Comparison of ENCODE assay signal across 20 cellular contexts in genomic region chr6:1581120-1581991, GRCh38. TPM values are rescaled to one million over a fixed set of nuclear protein-coding genes. Genes with fewer than 3 reads are reported as not detected.
DNase-seq lines count a peak whose midpoint lies in the region; ATAC-seq and TF ChIP-seq lines count a peak whose summit lies in the region.
"Had no signal": no experiment of that assay in that cellular context is flagged by ENCODE, and none has a peak within 500 bp of the region (broad histone marks: within the 10 kb centered on the region; RNA-seq: fewer than 3 reads in every experiment).

No MANE protein-coding gene starts in this region.

- no peaks in the 10 kb centered on the region for H3K9me3 Mint-ChIP-seq in natural killer cell treated with Interleukin-12 subunit alpha and Interleukin-12 subunit beta and Interleukin-15 and Interleukin-18, amount 100 ng/mL, for 72 hours
- H3K9me3 Mint-ChIP-seq in natural killer cell (no peaks in the 10 kb centered on the region), neural progenitor cell (peaks cover 8% of the 10 kb centered on the region)
- H3K9me3 Mint-ChIP-seq in activated CD4-positive, alpha-beta memory T cell treated with anti-CD3 and anti-CD28 coated beads, Interleukin-2, amount 10 ng/mL, durations not matched to agents 7 days and 5 days = no peaks in the 10 kb centered on the region
- H3K9me3 Mint-ChIP-seq: CD4-positive, CD25-positive, alpha-beta regulatory T cell had no signal

- H3K36me3 Mint-ChIP-seq in natural killer cell treated with Interleukin-12 subunit alpha and Interleukin-12 subunit beta and Interleukin-15 and Interleukin-18, amount 100 ng/mL, for 72 hours = no peaks in the 10 kb centered on the region
- H3K36me3 Mint-ChIP-seq in natural killer cell (no peaks in the 10 kb centered on the region), neural progenitor cell (peaks cover 4% of the 10 kb centered on the region)
- H3K36me3 Mint-ChIP-seq in activated CD4-positive, alpha-beta memory T cell treated with anti-CD3 and anti-CD28 coated beads, Interleukin-2, amount 10 ng/mL, durations not matched to agents 7 days and 5 days (ENCODE audit: low read depth) = no peaks in the 10 kb centered on the region
- H3K36me3 Mint-ChIP-seq: CD4-positive, CD25-positive, alpha-beta regulatory T cell had no signal

- H3K4me2 ChIP-seq in neural progenitor cell = no peak overlapping the region

- no peaks in the 10 kb centered on the region for H3K9me3 ChIP-seq in neural progenitor cell (ENCODE audit: low read depth)
- H3K9me3 ChIP-seq: BE2C, Caco-2 had no signal

- H3K27me3 ChIP-seq in neural progenitor cell = no peaks in the 10 kb centered on the region

- CTCF ChIA-PET in activated CD4-positive, alpha-beta memory T cell treated with anti-CD3 and anti-CD28 coated beads, Interleukin-2, amount 10 ng/mL, durations not matched to agents 7 days and 5 days (lab: Charles Lee) = interaction anchor here (1.0 to 1.5 kb wide), 2 partner anchors 15 to 29 kb away, joined by 3 read pairs; no protein-coding TSS in a partner anchor

- H3K9ac ChIP-seq in neural progenitor cell = no peak overlapping the region
- H3K9ac ChIP-seq: GM23248 had no signal

- H3K27me3 Mint-ChIP-seq in natural killer cell treated with Interleukin-12 subunit alpha and Interleukin-12 subunit beta and Interleukin-15 and Interleukin-18, amount 100 ng/mL, for 72 hours = peaks cover 0 to 2% of the 10 kb centered on the region in 2 donors
- H3K27me3 Mint-ChIP-seq in natural killer cell (ENCODE audit: low read depth in 2 of 2) = peaks cover 0 to 5% of the 10 kb centered on the region in 2 donors
- no peaks in the 10 kb centered on the region for H3K27me3 Mint-ChIP-seq in neural progenitor cell (ENCODE audit: insufficient read depth, low read depth)
- peaks cover 9% of the 10 kb centered on the region for H3K27me3 Mint-ChIP-seq in activated CD4-positive, alpha-beta memory T cell treated with anti-CD3 and anti-CD28 coated beads, Interleukin-2, amount 10 ng/mL, durations not matched to agents 7 days and 5 days

- H3K36me3 ChIP-seq in neural progenitor cell = no peaks in the 10 kb centered on the region
- H3K36me3 ChIP-seq: BE2C had no signal

- no peaks in the 10 kb centered on the region for H4K20me1 ChIP-seq in neural progenitor cell (ENCODE audit: low read depth)

- no peaks in the 10 kb centered on the region for H3K4me1 Mint-ChIP-seq in natural killer cell treated with Interleukin-12 subunit alpha and Interleukin-12 subunit beta and Interleukin-15 and Interleukin-18, amount 100 ng/mL, for 72 hours (ENCODE audit: low read depth in 2 of 2)
- no peaks in the 10 kb centered on the region for H3K4me1 Mint-ChIP-seq in natural killer cell
- H3K4me1 Mint-ChIP-seq in neural progenitor cell = peaks cover 19% of the 10 kb centered on the region
- no peaks in the 10 kb centered on the region for H3K4me1 Mint-ChIP-seq in activated CD4-positive, alpha-beta memory T cell treated with anti-CD3 and anti-CD28 coated beads, Interleukin-2, amount 10 ng/mL, durations not matched to agents 7 days and 5 days
- H3K4me1 Mint-ChIP-seq: CD4-positive, CD25-positive, alpha-beta regulatory T cell had no signal

- TF ChIP-seq CTCF in natural killer cell (IDR thresholded peaks at IDR 0.05) = no peak
- no peak for TF ChIP-seq CTCF in neural progenitor cell (IDR thresholded peaks at IDR 0.05)

- H3K4me3 Mint-ChIP-seq in natural killer cell treated with Interleukin-12 subunit alpha and Interleukin-12 subunit beta and Interleukin-15 and Interleukin-18, amount 100 ng/mL, for 72 hours = no peak overlapping the region
- H3K4me3 Mint-ChIP-seq in natural killer cell (no peak overlapping the region), neural progenitor cell (peak overlapping the region; percentile 2)
- no peak overlapping the region for H3K4me3 Mint-ChIP-seq in activated CD4-positive, alpha-beta memory T cell treated with anti-CD3 and anti-CD28 coated beads, Interleukin-2, amount 10 ng/mL, durations not matched to agents 7 days and 5 days
- H3K4me3 Mint-ChIP-seq: CD4-positive, CD25-positive, alpha-beta regulatory T cell had no signal

- H2AFZ ChIP-seq in neural progenitor cell (replicated peaks) = no peak overlapping the region
- H2AFZ ChIP-seq: GM23248 had no signal

- H3K27ac ChIP-seq in neural progenitor cell = no peak overlapping the region
- H3K27ac ChIP-seq: GM23248 had no signal

- H3F3A ChIP-seq in neural progenitor cell (ENCODE audit: low read depth) = no peaks in the 10 kb centered on the region

- H3K4me3 ChIP-seq in neural progenitor cell = no peak overlapping the region
- H3K4me3 ChIP-seq: GM23248, K562 had no signal

- POLR2A ChIA-PET in activated CD4-positive, alpha-beta memory T cell treated with anti-CD3 and anti-CD28 coated beads, Interleukin-2, amount 10 ng/mL, durations not matched to agents 7 days and 5 days (lab: Charles Lee) = no interaction called here

- intact Hi-C loops in natural killer cell (cut with micrococcal nuclease) = no loop called here

- peak; percentile 13 to 36 for ATAC-seq in natural killer cell treated with Interleukin-12 subunit alpha and Interleukin-12 subunit beta and Interleukin-15 and Interleukin-18, amount 100 ng/mL, for 72 hours
- no peak for ATAC-seq in natural killer cell
- no peak for ATAC-seq in GM18861 (IDR thresholded peaks at IDR 0.05; ENCODE audit: unreplicated experiment)
- ATAC-seq in stimulated activated naive CD8-positive, alpha-beta T cell treated with anti-CD3 and anti-CD28 coated beads, Interleukin-15, Interleukin-2, amounts not matched to agents 100 U/mL and 50 U/mL, for 24 hours = no peak
- ATAC-seq: HCT116, K562, Right ventricle myocardium inferior had no signal

- no peak for DNase-seq in natural killer cell treated with Interleukin-12 subunit alpha and Interleukin-12 subunit beta and Interleukin-15 and Interleukin-18, amount 100 ng/mL, for 72 hours (ENCODE audit: low spot score)
- no peak for DNase-seq in natural killer cell
- DNase-seq in neural progenitor cell (ENCODE audit: low spot score) = no peak
- peak; percentile 39 for DNase-seq in superior temporal gyrus (ENCODE audit: extremely low spot score)
- no peak for DNase-seq in activated CD4-positive, alpha-beta memory T cell treated with anti-CD3 and anti-CD28 coated beads, Interleukin-2, amount 10 ng/mL, durations not matched to agents 7 days and 5 days
- no peak for DNase-seq in NCI-H2196 treated with DMSO at 0.1 percent for 48 hours (lab: John Stamatoyannopoulos, UW; ENCODE audit: unreplicated experiment)
- DNase-seq in stimulated activated naive CD8-positive, alpha-beta T cell treated with anti-CD3 and anti-CD28 coated beads, Interleukin-15, Interleukin-2, amounts not matched to agents 100 U/mL and 50 U/mL, for 24 hours = no peak
- DNase-seq: BE2C; Caco-2; CD4-positive, CD25-positive, alpha-beta regulatory T cell; GM23248; NCI-H1105; NCI-H2081 treated with DMSO at 0.1 percent for 48 hours; NCI-H510A; NCI-H748 treated with DMSO at 0.1 percent for 48 hours had no signal

- H3K4me1 ChIP-seq in neural progenitor cell = no peaks in the 10 kb centered on the region
- H3K4me1 ChIP-seq: BE2C, Caco-2 had no signal

- H3K27ac Mint-ChIP-seq in natural killer cell treated with Interleukin-12 subunit alpha and Interleukin-12 subunit beta and Interleukin-15 and Interleukin-18, amount 100 ng/mL, for 72 hours = no peak overlapping the region
- H3K27ac Mint-ChIP-seq in natural killer cell (no peak overlapping the region), neural progenitor cell (peak overlapping the region; percentile 36)
- no peak overlapping the region for H3K27ac Mint-ChIP-seq in activated CD4-positive, alpha-beta memory T cell treated with anti-CD3 and anti-CD28 coated beads, Interleukin-2, amount 10 ng/mL, durations not matched to agents 7 days and 5 days

- no peaks in the 10 kb centered on the region for H3K79me2 ChIP-seq in neural progenitor cell (ENCODE audit: low read depth)

RNA-seq across cellular contexts. Expression of gene FOXC1, which starts 28.4 kb away (rescaled TPM):
- under 1 TPM; 0.36 to 0.57 TPM for total RNA-seq in natural killer cell treated with Interleukin-12 subunit alpha and Interleukin-12 subunit beta and Interleukin-15 and Interleukin-18, amount 100 ng/mL, for 72 hours
- total RNA-seq in natural killer cell (under 1 TPM in 2 of 3 donors, not detected in 1; 0.16 to 0.21 TPM), neural progenitor cell (ENCODE audit: low replicate concordance) (0.09 and 0.45 TPM in 2 replicates)
- under 1 TPM in 1 of 2 experiments, not detected in 1; 0.08 TPM for total RNA-seq in activated CD4-positive, alpha-beta memory T cell treated with anti-CD3 and anti-CD28 coated beads, Interleukin-2, amount 10 ng/mL, durations not matched to agents 7 days and 5 days
- total RNA-seq: CD4-positive, CD25-positive, alpha-beta regulatory T cell; K562; OCI-LY7 had no signal

Comparison
In these comparisons a context has a peak if more than half of its experiments do, and no peak if none do; other contexts are left out.
1. ATAC-seq: peak in natural killer cell treated with Interleukin-12 subunit alpha and Interleukin-12 subunit beta and Interleukin-15 and Interleukin-18, amount 100 ng/mL, for 72 hours (2 of 2); none in natural killer cell (0 of 3), GM18861 (single experiment) and stimulated activated naive CD8-positive, alpha-beta T cell treated with anti-CD3 and anti-CD28 coated beads, Interleukin-15, Interleukin-2, amounts not matched to agents 100 U/mL and 50 U/mL, for 24 hours (single experiment).